ENCODE assay signal across 1 cellular context in the genomic region with DNA sequence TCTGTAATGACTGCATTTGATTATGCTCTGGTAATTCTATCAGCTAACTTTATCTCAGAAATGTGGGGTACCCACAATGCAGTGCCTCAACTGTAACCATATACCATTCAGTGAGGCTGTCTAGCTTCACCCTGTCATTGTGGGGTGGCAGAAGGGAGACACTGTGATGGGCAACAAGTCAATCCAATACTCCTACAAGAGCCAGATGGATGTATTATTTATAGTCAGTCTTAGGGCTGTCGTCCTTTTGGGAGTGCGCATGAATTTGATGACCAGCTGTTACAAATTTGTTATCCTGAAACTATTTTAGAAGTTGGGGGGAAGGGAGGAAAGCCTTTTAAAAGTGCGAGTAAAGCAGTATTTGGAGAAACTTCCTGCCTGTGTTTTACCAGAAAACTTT.
TF ChIP-seq lines count a peak whose summit lies in the region.

No MANE protein-coding gene starts in this region.

TF ChIP-seq in SK-N-SH, 30 proteins besides CTCF, POLR2A, EP300 and RAD21 (continued from another document):
- TF ChIP-seq, protein P1, sequence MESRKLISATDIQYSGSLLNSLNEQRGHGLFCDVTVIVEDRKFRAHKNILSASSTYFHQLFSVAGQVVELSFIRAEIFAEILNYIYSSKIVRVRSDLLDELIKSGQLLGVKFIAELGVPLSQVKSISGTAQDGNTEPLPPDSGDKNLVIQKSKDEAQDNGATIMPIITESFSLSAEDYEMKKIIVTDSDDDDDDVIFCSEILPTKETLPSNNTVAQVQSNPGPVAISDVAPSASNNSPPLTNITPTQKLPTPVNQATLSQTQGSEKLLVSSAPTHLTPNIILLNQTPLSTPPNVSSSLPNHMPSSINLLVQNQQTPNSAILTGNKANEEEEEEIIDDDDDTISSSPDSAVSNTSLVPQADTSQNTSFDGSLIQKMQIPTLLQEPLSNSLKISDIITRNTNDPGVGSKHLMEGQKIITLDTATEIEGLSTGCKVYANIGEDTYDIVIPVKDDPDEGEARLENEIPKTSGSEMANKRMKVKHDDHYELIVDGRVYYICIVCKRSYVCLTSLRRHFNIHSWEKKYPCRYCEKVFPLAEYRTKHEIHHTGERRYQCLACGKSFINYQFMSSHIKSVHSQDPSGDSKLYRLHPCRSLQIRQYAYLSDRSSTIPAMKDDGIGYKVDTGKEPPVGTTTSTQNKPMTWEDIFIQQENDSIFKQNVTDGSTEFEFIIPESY (IDR thresholded peaks at IDR 0.05; ENCODE audit: borderline replicate concordance, low read depth), result no peak
- TF ChIP-seq RXRA (IDR thresholded peaks at IDR 0.05; ENCODE audit: borderline replicate concordance, low read depth), result no peak
- TF ChIP-seq SIN3A (IDR thresholded peaks at IDR 0.05; ENCODE audit: borderline replicate concordance, low read depth, low read length), result no peak
- no peak for TF ChIP-seq POLR2AphosphoS5 (IDR thresholded peaks at IDR 0.05; ENCODE audit: low read depth, low read length)
- TF ChIP-seq, protein P2, sequence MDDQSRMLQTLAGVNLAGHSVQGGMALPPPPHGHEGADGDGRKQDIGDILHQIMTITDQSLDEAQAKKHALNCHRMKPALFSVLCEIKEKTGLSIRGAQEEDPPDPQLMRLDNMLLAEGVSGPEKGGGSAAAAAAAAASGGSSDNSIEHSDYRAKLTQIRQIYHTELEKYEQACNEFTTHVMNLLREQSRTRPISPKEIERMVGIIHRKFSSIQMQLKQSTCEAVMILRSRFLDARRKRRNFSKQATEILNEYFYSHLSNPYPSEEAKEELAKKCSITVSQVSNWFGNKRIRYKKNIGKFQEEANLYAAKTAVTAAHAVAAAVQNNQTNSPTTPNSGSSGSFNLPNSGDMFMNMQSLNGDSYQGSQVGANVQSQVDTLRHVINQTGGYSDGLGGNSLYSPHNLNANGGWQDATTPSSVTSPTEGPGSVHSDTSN (IDR thresholded peaks at IDR 0.05), result no peak
- TF ChIP-seq EZH2phosphoT487 (IDR thresholded peaks at IDR 0.05; ENCODE audit: borderline replicate concordance, low read depth), result no peak
TF ChIP-seq in SK-N-SH: peak in this region for 0.
